33 cellular contexts compared by ENCODE assay signal in genomic region chr6:38180586-38180985, GRCh38.
DNase-seq lines count a peak whose midpoint lies in the region; ATAC-seq and TF ChIP-seq lines count a peak whose summit lies in the region.
"Had no signal": no experiment of that assay in that cellular context is flagged by ENCODE, and none has a peak within 500 bp of the region (broad histone marks: within the 10 kb centered on the region; RNA-seq: fewer than 3 reads in every experiment).

No MANE protein-coding gene starts in this region.

- H3K36me3 Mint-ChIP-seq in T-helper 17 cell (ENCODE audit: low read depth): peaks cover 4% of the 10 kb centered on the region
- H3K36me3 Mint-ChIP-seq: natural killer cell treated with Interleukin-12 subunit alpha and Interleukin-12 subunit beta and Interleukin-15 and Interleukin-18, amount 100 ng/mL, for 72 hours; stimulated activated effector memory CD8-positive, alpha-beta T cell treated with anti-CD3 and anti-CD28 coated beads, Interleukin-12 subunit alpha, Interleukin-12 subunit beta, amount 100 ng/mL, for 72 hours had no signal

- H4K20me1 ChIP-seq in hepatocyte (ENCODE audit: insufficient read depth, poor library complexity, severe bottlenecking): no peaks in the 10 kb centered on the region

- H3K9me3 ChIP-seq in T-helper 17 cell (ENCODE audit: control insufficient read depth, low read length, poor library complexity, severe bottlenecking) (no peaks in the 10 kb centered on the region), hepatocyte (ENCODE audit: low read depth) (no peaks in the 10 kb centered on the region)
- H3K9me3 ChIP-seq: BLaER1 treated with 17β-estradiol and CSF1 and Interleukin-3, amounts not matched to agents 10 nM and 100 nM; body of pancreas; Caco-2; heart left ventricle; lower lobe of right lung; mucosa of descending colon; pancreas; right atrium auricular region; spleen had no signal

- H3K4me2 ChIP-seq in hepatocyte: no peak overlapping the region
- H3K4me2 ChIP-seq: BLaER1 treated with 17β-estradiol and CSF1 and Interleukin-3, amounts not matched to agents 10 nM and 100 nM had no signal

- peaks cover 15% of the 10 kb centered on the region for H3K4me1 Mint-ChIP-seq in T-helper 17 cell

- DNase-seq in cardiac septum (ENCODE audit: low spot score): peak; percentile 51
- no peak for DNase-seq in Right ventricle myocardium superior
- DNase-seq in T-helper 17 cell: no peak
- DNase-seq in mesenteric fat pad (ENCODE audit: low spot score): peak; percentile 81
- DNase-seq in hepatocyte (ENCODE audit: low spot score): no peak
- DNase-seq in GM13976 (ENCODE audit: low spot score): no peak
- DNase-seq: activated CD4-positive, alpha-beta memory T cell treated with anti-CD3 and anti-CD28 coated beads, Interleukin-2, amount 10 ng/mL, durations not matched to agents 7 days and 5 days; activated CD4-positive, alpha-beta T cell treated with anti-CD3 and anti-CD28 coated beads for 1 hour; activated naive CD4-positive, alpha-beta T cell treated with Interleukin-2 at 50 U/mL for 16 hours; Caco-2; DMS79 treated with DMSO at 0.1 percent for 48 hours; erythroblast; Kasumi-1; kidney glomerular epithelial cell; lower lobe of right lung; mucosa of descending colon; NCI-H1048; NCI-H187 treated with DMSO at 0.1 percent for 48 hours; NCI-H82; RPMI8226; stimulated activated CD4-positive, alpha-beta T cell treated with anti-CD3 and anti-CD28 coated beads, Interleukin-2, amount 100 ng/mL, for 48 hours; substantia nigra had no signal

- no peaks in the 10 kb centered on the region for H3K9me2 ChIP-seq in hepatocyte (replicated peaks; ENCODE audit: insufficient read depth)

- H3K4me3 ChIP-seq in hepatocyte: no peak overlapping the region
- H3K4me3 ChIP-seq: BLaER1 treated with 17β-estradiol and CSF1 and Interleukin-3, amounts not matched to agents 10 nM and 100 nM; body of pancreas; heart left ventricle; lower lobe of right lung; mucosa of descending colon; pancreas; right atrium auricular region; SK-N-MC; spleen had no signal

- peak overlapping the region; percentile 74 for H3K27ac Mint-ChIP-seq in T-helper 17 cell
- H3K27ac Mint-ChIP-seq: activated CD4-positive, alpha-beta memory T cell treated with anti-CD3 and anti-CD28 coated beads, Interleukin-2, amount 10 ng/mL, durations not matched to agents 7 days and 5 days; stimulated activated effector memory CD8-positive, alpha-beta T cell treated with anti-CD3 and anti-CD28 coated beads, Interleukin-12 subunit alpha, Interleukin-12 subunit beta, amount 100 ng/mL, for 72 hours; T-helper 1 cell treated with Interleukin-12 subunit alpha and Interleukin-12 subunit beta and Interleukin-4 antibody, amounts not matched to agents 30 μg/mL and 1 μg/mL, for 36 hours had no signal

- H3K27me3 ChIP-seq in hepatocyte: no peaks in the 10 kb centered on the region
- H3K27me3 ChIP-seq: BLaER1 treated with 17β-estradiol and CSF1 and Interleukin-3, amounts not matched to agents 10 nM and 100 nM; body of pancreas; heart left ventricle; pancreas; right atrium auricular region; spleen had no signal

- TF ChIP-seq CTCF in hepatocyte (IDR thresholded peaks at IDR 0.05; ENCODE audit: poor library complexity) (no peak), GM13976 (IDR thresholded peaks at IDR 0.05; ENCODE audit: borderline replicate concordance, control extremely low read depth, extremely low read depth, insufficient read depth, missing control alignments) (no peak)

- no peak for ATAC-seq in Right ventricle myocardium superior (ENCODE audit: poor library complexity)
- ATAC-seq in T-helper 17 cell: no peak
- no peak for ATAC-seq in GM19455 (IDR thresholded peaks at IDR 0.05; ENCODE audit: unreplicated experiment)
- ATAC-seq: body of pancreas; heart left ventricle; lower lobe of right lung; mucosa of descending colon; natural killer cell treated with Interleukin-12 subunit alpha and Interleukin-12 subunit beta and Interleukin-15 and Interleukin-18, amount 100 ng/mL, for 72 hours; pancreas; stimulated activated effector memory CD8-positive, alpha-beta T cell treated with anti-CD3 and anti-CD28 coated beads, Interleukin-12 subunit alpha, Interleukin-12 subunit beta, amount 100 ng/mL, for 72 hours had no signal

- H3K36me3 ChIP-seq in hepatocyte (replicated peaks; ENCODE audit: insufficient read depth, low read depth): no peaks in the 10 kb centered on the region
- H3K36me3 ChIP-seq: heart left ventricle, pancreas, right atrium auricular region had no signal

- H3K27me3 Mint-ChIP-seq in T-helper 17 cell: no peaks in the 10 kb centered on the region
- H3K27me3 Mint-ChIP-seq: activated CD4-positive, alpha-beta memory T cell treated with anti-CD3 and anti-CD28 coated beads, Interleukin-2, amount 10 ng/mL, durations not matched to agents 7 days and 5 days; natural killer cell treated with Interleukin-12 subunit alpha and Interleukin-12 subunit beta and Interleukin-15 and Interleukin-18, amount 100 ng/mL, for 72 hours had no signal

- 91% methylated on average over 11 of the region's 12 CpGs for WGBS in hepatocyte (ENCODE audit: low lambda C conversion rate, missing lambda C conversion rate)

- no peak overlapping the region for H3K27ac ChIP-seq in hepatocyte
- H3K27ac ChIP-seq: BLaER1 treated with 17β-estradiol and CSF1 and Interleukin-3, amounts not matched to agents 10 nM and 100 nM; body of pancreas; heart left ventricle; lower lobe of right lung; pancreas; right atrium auricular region; SK-N-MC; spleen had no signal

- no peaks in the 10 kb centered on the region for H3K79me2 ChIP-seq in hepatocyte

- peaks cover 11% of the 10 kb centered on the region for H3K4me1 ChIP-seq in hepatocyte (ENCODE audit: insufficient read depth)
- H3K4me1 ChIP-seq: BLaER1 treated with 17β-estradiol and CSF1 and Interleukin-3, amounts not matched to agents 10 nM and 100 nM; Caco-2; lower lobe of right lung; right atrium auricular region; spleen had no signal

- no peak overlapping the region for H3K4me3 Mint-ChIP-seq in T-helper 17 cell
- H3K4me3 Mint-ChIP-seq: activated CD4-positive, alpha-beta memory T cell treated with anti-CD3 and anti-CD28 coated beads, Interleukin-2, amount 10 ng/mL, durations not matched to agents 7 days and 5 days; natural killer cell treated with Interleukin-12 subunit alpha and Interleukin-12 subunit beta and Interleukin-15 and Interleukin-18, amount 100 ng/mL, for 72 hours; stimulated activated effector memory CD8-positive, alpha-beta T cell treated with anti-CD3 and anti-CD28 coated beads, Interleukin-12 subunit alpha, Interleukin-12 subunit beta, amount 100 ng/mL, for 72 hours; T-helper 1 cell treated with Interleukin-12 subunit alpha and Interleukin-12 subunit beta and Interleukin-4 antibody, amounts not matched to agents 30 μg/mL and 1 μg/mL, for 36 hours had no signal

- H2AFZ ChIP-seq in hepatocyte: no peak overlapping the region

- in situ Hi-C loops in GM13976 (cut with MboI; ENCODE audit: low sequenced_read_pairs, unreplicated experiment): no loop called here

- intact Hi-C loops in cardiac septum (cut with DNase I) (no loop called here), Right ventricle myocardium superior (cut with DNase I) (no loop called here)

Comparison
In these comparisons a context has a peak if more than half of its experiments do, and no peak if none do; other contexts are left out.
1. DNase-seq: peak in cardiac septum (single experiment) and mesenteric fat pad (single experiment); none in Right ventricle myocardium superior (single experiment), T-helper 17 cell (0 of 3), hepatocyte (single experiment) and GM13976 (single experiment).